ENCODE assay signal across 17 cellular contexts in genomic region chr14:90857866-90858265, GRCh38.
"Had no signal": no experiment of that assay in that cellular context is flagged by ENCODE, and none has a peak within 500 bp of the region (broad histone marks: within the 10 kb centered on the region; RNA-seq: fewer than 3 reads in every experiment).

No MANE protein-coding gene starts in this region.

- H3K4me1 ChIP-seq: esophagus muscularis mucosa, heart right ventricle, prostate gland, testis had no signal

- DNase-seq: activated gamma-delta T cell treated with Interleukin-2 at 50 U/mL for 16 hours; activated T-cell treated with anti-CD3 and anti-CD28 coated beads, Interleukin-2, amount 50 U/mL, for 1 hour; aorta; effector memory CD8-positive, alpha-beta T cell; heart right ventricle; ovary; stimulated activated CD4-positive, alpha-beta T cell treated with anti-CD3 and anti-CD28 coated beads, Interleukin-4, amount 100 ng/mL, for 1 hour; stimulated activated naive CD4-positive, alpha-beta T cell; T-cell; testis; trophoblast cell; WERI-Rb-1 had no signal

- H3K4me3 ChIP-seq: heart right ventricle, ovary, prostate gland, testis had no signal

- H3K9me3 ChIP-seq: esophagus muscularis mucosa, heart right ventricle, neutrophil, ovary, prostate gland, testis had no signal

- H3K36me3 ChIP-seq: esophagus muscularis mucosa, heart right ventricle, neutrophil, ovary, prostate gland, WERI-Rb-1 had no signal

- ATAC-seq: activated naive CD4-positive, alpha-beta T cell treated with anti-CD3 and anti-CD28 coated beads, Interleukin-2, amount 50 U/mL, for 72 hours; effector memory CD8-positive, alpha-beta T cell; heart right ventricle; left lobe of liver; T-cell had no signal

- H3K27me3 ChIP-seq: esophagus muscularis mucosa, heart right ventricle, neutrophil, ovary, testis had no signal

- H3K27ac ChIP-seq: esophagus muscularis mucosa, heart right ventricle, neutrophil, ovary, prostate gland, testis, WERI-Rb-1 had no signal
